ENCODE assay signal across 2 cellular contexts in genomic region chr1:6588893-6589481, GRCh38.
A peak's percentile ranks its signal among the peaks of the same experiment; 100 is the strongest.
TF ChIP-seq lines count a peak whose summit lies in the region.

No MANE protein-coding gene starts in this region.

TF ChIP-seq in HEK293, 187 proteins besides CTCF, POLR2A, EP300 and RAD21:
- TF ChIP-seq ZFHX2 (tag by site-specific recombination; conservative IDR thresholded peaks at IDR 0.05) (peak; percentile 76), EGR2 (tag by site-specific recombination; IDR thresholded peaks at IDR 0.05; ENCODE audit: low read depth) (peak; percentile 51), ZNF292 (tag by site-specific recombination; IDR thresholded peaks at IDR 0.05; ENCODE audit: borderline replicate concordance, low read depth) (no peak), KLF1 (tag by site-specific recombination; IDR thresholded peaks at IDR 0.05) (peak; percentile 41)

TF ChIP-seq in K562, 482 proteins besides CTCF, POLR2A, EP300 and RAD21:
- TF ChIP-seq POLR2G (IDR thresholded peaks at IDR 0.05; ENCODE audit: low read depth, low read length) (peak; percentile 68), RBFOX2 (IDR thresholded peaks at IDR 0.05; ENCODE audit: low read depth, low read length) (peak; percentile 56; the same call in 1 of the 2 replicates), PTRF (tag; IDR thresholded peaks at IDR 0.05) (no peak), ZNF347 (CRISPR knock-in tag; IDR thresholded peaks at IDR 0.05; ENCODE audit: low read depth) (no peak), RBM22 (IDR thresholded peaks at IDR 0.05; ENCODE audit: low read depth, low read length, poor library complexity, severe bottlenecking) (peak; percentile 63), TRIM28 (IDR thresholded peaks at IDR 0.05) (no peak), MLLT1 (IDR thresholded peaks at IDR 0.05) (no peak), TEAD4 (IDR thresholded peaks at IDR 0.05; ENCODE audit: low read length) (no peak), TEAD4 (CRISPR knock-in tag; IDR thresholded peaks at IDR 0.05; ENCODE audit: borderline replicate concordance) (no peak), ZNF511 (CRISPR knock-in tag; IDR thresholded peaks at IDR 0.05) (no peak), MEIS2 (IDR thresholded peaks at IDR 0.05; ENCODE audit: partially characterized antibody) (no peak), POLR2AphosphoS5 (IDR thresholded peaks at IDR 0.05; ENCODE audit: control insufficient read depth, insufficient read depth, low read depth, low read length) (peak; percentile 17; the same call in 1 of the 2 replicates), HNRNPH1 (optimal IDR thresholded peaks at IDR 0.05; ENCODE audit: low read depth, low read length) (no peak), FOXP1 (CRISPR knock-in tag; IDR thresholded peaks at IDR 0.05) (no peak)
TF ChIP-seq in K562: peak in this region for 4.
